Comparison of ENCODE assay signal across 13 cellular contexts in genomic region chr7:137980308-137980707, GRCh38.
DNase-seq lines count a peak whose midpoint lies in the region; ATAC-seq and TF ChIP-seq lines count a peak whose summit lies in the region.
"Had no signal": no experiment of that assay in that cellular context is flagged by ENCODE, and none has a peak within 500 bp of the region (broad histone marks: within the 10 kb centered on the region; RNA-seq: fewer than 3 reads in every experiment).

No MANE protein-coding gene starts in this region.

- H3K4me3 Mint-ChIP-seq in stimulated activated naive B cell treated with anti-CD40 and anti-IgM and Interleukin-4, amounts not matched to agents 10 μg/mL and 1 μg/mL and 100 μg/mL, for 72 hours, result no peak overlapping the region

- H3K27ac Mint-ChIP-seq in stimulated activated naive B cell treated with anti-CD40 and anti-IgM and Interleukin-4, amounts not matched to agents 10 μg/mL and 1 μg/mL and 100 μg/mL, for 72 hours, result no peak overlapping the region

- peak; percentile 58 to 60 for ATAC-seq in stimulated activated naive B cell treated with anti-CD40 and anti-IgM and Interleukin-4, amounts not matched to agents 10 μg/mL and 1 μg/mL and 100 μg/mL, for 72 hours (replicated peaks)
- ATAC-seq in HG03457 (IDR thresholded peaks at IDR 0.05; ENCODE audit: unreplicated experiment), result no peak

- no peak overlapping the region for H3K4me3 ChIP-seq in GM12865 (ENCODE audit: low read depth, low read length)
- H3K4me3 ChIP-seq in coronary artery, result peak overlapping the region; percentile 12

- no peak for TF ChIP-seq CTCF in GM12865 (IDR thresholded peaks at IDR 0.05; ENCODE audit: insufficient read depth, low read depth, low read length, missing control alignments)
- TF ChIP-seq CTCF in coronary artery (IDR thresholded peaks at IDR 0.05), result no peak

- H3K27ac ChIP-seq in coronary artery, result peak overlapping the region; percentile 63 to 90

- peaks cover 4 to 13% of the 10 kb centered on the region in 2 donors for H3K9me3 Mint-ChIP-seq in stimulated activated naive B cell treated with anti-CD40 and anti-IgM and Interleukin-4, amounts not matched to agents 10 μg/mL and 1 μg/mL and 100 μg/mL, for 72 hours

- peaks cover 44 to 64% of the 10 kb centered on the region in 2 donors for H3K36me3 Mint-ChIP-seq in stimulated activated naive B cell treated with anti-CD40 and anti-IgM and Interleukin-4, amounts not matched to agents 10 μg/mL and 1 μg/mL and 100 μg/mL, for 72 hours

- DNase-seq in GM12865 (ENCODE audit: low read depth) (peak; percentile 37), MV-4-11 (lab: John Stamatoyannopoulos, UW) (peak; percentile 59), coronary artery (ENCODE audit: low spot score) (no peak), epidermal melanocyte (ENCODE audit: insufficient read length, low spot score) (no peak), NCI-H2171 treated with DMSO at 0.1 percent for 48 hours (lab: John Stamatoyannopoulos, UW) (no peak), NOMO-1 (lab: John Stamatoyannopoulos, UW; ENCODE audit: unreplicated experiment in 2 of 2) (no peak)
- no peak for DNase-seq in stimulated activated naive B cell treated with anti-CD40 and anti-IgM and Interleukin-4, amounts not matched to agents 10 μg/mL and 1 μg/mL and 100 μg/mL, for 72 hours
- DNase-seq: amniotic stem cell; DMS153; NCI-H1436 treated with DMSO at 0.1 percent for 48 hours; NCI-H446; stimulated activated CD4-positive, alpha-beta T cell treated with anti-CD3 and anti-CD28 coated beads, Interleukin-4, amount 100 ng/mL, for 4 hours had no signal

- H3K4me1 Mint-ChIP-seq in stimulated activated naive B cell treated with anti-CD40 and anti-IgM and Interleukin-4, amounts not matched to agents 10 μg/mL and 1 μg/mL and 100 μg/mL, for 72 hours, result peaks cover 42 to 50% of the 10 kb centered on the region in 2 donors

- H3K27me3 Mint-ChIP-seq in stimulated activated naive B cell treated with anti-CD40 and anti-IgM and Interleukin-4, amounts not matched to agents 10 μg/mL and 1 μg/mL and 100 μg/mL, for 72 hours, result no peaks in the 10 kb centered on the region

Comparison
In these comparisons a context has a peak if more than half of its experiments do, and no peak if none do; other contexts are left out.
1. DNase-seq: peak in GM12865 (single experiment) and MV-4-11 (single experiment); none in coronary artery (single experiment), stimulated activated naive B cell treated with anti-CD40 and anti-IgM and Interleukin-4, amounts not matched to agents 10 μg/mL and 1 μg/mL and 100 μg/mL, for 72 hours (single experiment), epidermal melanocyte (single experiment), NCI-H2171 treated with DMSO at 0.1 percent for 48 hours (single experiment) and NOMO-1 (0 of 2).